In genomic region chrX:155534800-155535199, GRCh38 we compare ENCODE assay signal across 22 cellular contexts.
DNase-seq lines count a peak whose midpoint lies in the region; FAIRE-seq and TF ChIP-seq lines count a peak whose summit lies in the region.
"Had no signal": no experiment of that assay in that cellular context is flagged by ENCODE, and none has a peak within 500 bp of the region (broad histone marks: within the 10 kb centered on the region; RNA-seq: fewer than 3 reads in every experiment).

No MANE protein-coding gene starts in this region.

- no peak overlapping the region for H3K4ac ChIP-seq in H1 (replicated peaks; ENCODE audit: insufficient read length, low read depth, low read length)

- H2BK20ac ChIP-seq in H1 (ENCODE audit: low read length), result no peak overlapping the region

- H3K4me1 ChIP-seq in Karpas-422 (ENCODE audit: low read length) (no peaks in the 10 kb centered on the region), H1 (replicated peaks in 1 of 4; ENCODE audit: control insufficient read depth in 3 of 4, insufficient read depth in 4 of 4, low read length in 3 of 4) (no peaks in the 10 kb centered on the region), thyroid gland (no peaks in the 10 kb centered on the region)
- H3K4me1 ChIP-seq: SJSA1 had no signal

- no peaks in the 10 kb centered on the region for H3K79me1 ChIP-seq in H1 (ENCODE audit: low read depth, low read length)

- no peak for TF ChIP-seq EP300 in H1 (IDR thresholded peaks at IDR 0.05; ENCODE audit: borderline replicate concordance in 1 of 2, low read depth in 2 of 2, low read length in 2 of 2)

- H3K79me2 ChIP-seq in Karpas-422 (ENCODE audit: low read length) (no peaks in the 10 kb centered on the region), H1 (ENCODE audit: control insufficient read depth in 1 of 2, insufficient read depth in 2 of 2, low read length in 2 of 2) (no peaks in the 10 kb centered on the region)

- CTCF ChIA-PET in H1 (lab: Charles Lee; ENCODE audit: partially characterized antibody), result no interaction called here

- no peaks in the 10 kb centered on the region for H4K20me1 ChIP-seq in Karpas-422 (ENCODE audit: insufficient read depth, low read depth, low read length)
- H4K20me1 ChIP-seq in H1 (replicated peaks in 1 of 2; ENCODE audit: control insufficient read depth in 1 of 2, insufficient read depth in 2 of 2, low read length in 2 of 2), result no peaks in the 10 kb centered on the region

- no peak overlapping the region for H3K23ac ChIP-seq in H1 (ENCODE audit: insufficient read length)

- H3K23me2 ChIP-seq in H1 (ENCODE audit: low read depth, low read length), result no peaks in the 10 kb centered on the region

- no peak overlapping the region for H2BK5ac ChIP-seq in H1 (ENCODE audit: low read depth, low read length)

- H3K18ac ChIP-seq in H1 (ENCODE audit: extremely low read depth, low read length), result no peak overlapping the region

- H2AFZ ChIP-seq in Karpas-422 (ENCODE audit: low read length), result no peak overlapping the region
- H2AFZ ChIP-seq in H1 (ENCODE audit: low read length), result no peak overlapping the region
- H2AFZ ChIP-seq: PC-9 had no signal

- H3K27me3 ChIP-seq in Karpas-422 (ENCODE audit: low read length) (no peaks in the 10 kb centered on the region), H1 (replicated peaks in 1 of 4; ENCODE audit: control insufficient read depth in 3 of 4, extremely low read depth in 1 of 4, insufficient read depth in 3 of 4, low read length in 3 of 4) (no peaks in the 10 kb centered on the region), thyroid gland (no peaks in the 10 kb centered on the region)
- H3K27me3 ChIP-seq: SJSA1 had no signal

- no peak overlapping the region for H4K5ac ChIP-seq in H1 (ENCODE audit: insufficient read length, low read depth, low read length)

- FAIRE-seq in H1 (lab: Jason Lieb, UNC), result no peak
- FAIRE-seq: GM12892, small intestine had no signal

- H3K14ac ChIP-seq in H1 (ENCODE audit: insufficient read length), result no peak overlapping the region

- no peak overlapping the region for H2BK15ac ChIP-seq in H1 (ENCODE audit: low read length)

- intact Hi-C loops in thyroid gland (cut with DNase I), result no loop called here

- peak; percentile 49 to 50; a peak in 3 of 4 replicates for TF ChIP-seq RAD21 in H1 (IDR thresholded peaks at IDR 0.05 in 1 of 2, conservative IDR thresholded peaks at IDR 0.05 in 1 of 2; ENCODE audit: low read depth in 2 of 2, low read length in 2 of 2)

- POLR2A ChIA-PET in H1 (lab: Charles Lee; ENCODE audit: partially characterized antibody), result no interaction called here

- H3K9me3 ChIP-seq in Karpas-422 (ENCODE audit: low read length) (no peaks in the 10 kb centered on the region; the same call in 1 of the 2 replicates), H1 (ENCODE audit: insufficient read depth in 2 of 2, low read depth in 1 of 2, low read length in 1 of 2) (no peaks in the 10 kb centered on the region), thyroid gland (no peaks in the 10 kb centered on the region)
- H3K9me3 ChIP-seq: SJSA1 had no signal

- no peak for TF ChIP-seq CTCF in GM12865 (IDR thresholded peaks at IDR 0.05; ENCODE audit: insufficient read depth, low read depth, low read length, missing control alignments)
- TF ChIP-seq CTCF in H1 (IDR thresholded peaks at IDR 0.05; ENCODE audit: control extremely low read depth in 1 of 3, insufficient read depth in 1 of 3, low read depth in 1 of 3, low read length in 3 of 3), result peak in 2 of 3 experiments; percentile 8 to 47; a peak in 3 of 4 replicates
- TF ChIP-seq CTCF in thyroid gland (IDR thresholded peaks at IDR 0.05), result no peak

- DNase-seq in GM12865 (ENCODE audit: low read depth) (peak; percentile 0), Karpas-422 (peak; percentile 50), RKO (ENCODE audit: low spot score) (peak; percentile 16), H1 (ENCODE audit: low read depth in 1 of 2, low spot score in 2 of 2) (no peak), SW 1271 (lab: John Stamatoyannopoulos, UW) (no peak), thyroid gland (no peak), medulla oblongata (ENCODE audit: extremely low spot score) (no peak)
- DNase-seq: activated CD4-positive, alpha-beta T cell treated with anti-CD3 and anti-CD28 coated beads for 1 hour; activated T-cell treated with anti-CD3 and anti-CD28 coated beads, Interleukin-2, amount 50 U/mL, for 72 hours; anterior cingulate cortex; CD4-positive, alpha-beta memory T cell; DMS153; head of caudate nucleus; left cardiac atrium; naive B cell; NCI-H1694; occipital lobe; PC-9; small intestine; stimulated activated naive B cell treated with anti-CD40 and anti-IgM and Interleukin-4, amounts not matched to agents 10 μg/mL and 1 μg/mL and 100 μg/mL, for 72 hours had no signal

- H2BK12ac ChIP-seq in H1 (ENCODE audit: low read depth, low read length), result no peak overlapping the region

- no peak overlapping the region for H3K4me2 ChIP-seq in Karpas-422 (ENCODE audit: low read depth, low read length, poor library complexity, severe bottlenecking)
- no peak overlapping the region for H3K4me2 ChIP-seq in H1 (ENCODE audit: insufficient read depth in 1 of 2, low read depth in 2 of 2, low read length in 2 of 2)
- H3K4me2 ChIP-seq: PC-9 had no signal

- H3K36me3 ChIP-seq in Karpas-422 (ENCODE audit: insufficient read depth, low read length) (no peaks in the 10 kb centered on the region), H1 (ENCODE audit: control insufficient read depth in 2 of 4, insufficient read depth in 4 of 4, low read length in 3 of 4) (no peaks in the 10 kb centered on the region), thyroid gland (no peaks in the 10 kb centered on the region)
- H3K36me3 ChIP-seq: SJSA1 had no signal

- no peaks in the 10 kb centered on the region for H3K9me2 ChIP-seq in Karpas-422 (replicated peaks; ENCODE audit: insufficient read depth, low read length)

- TF ChIP-seq POLR2A in H1 (IDR thresholded peaks at IDR 0.05; ENCODE audit: control extremely low read depth in 1 of 2, low read depth in 2 of 2, low read length in 2 of 2), result no peak
- no peak for TF ChIP-seq POLR2A in thyroid gland (IDR thresholded peaks at IDR 0.05)

- no peak overlapping the region for H2BK120ac ChIP-seq in H1 (replicated peaks; ENCODE audit: low read depth, low read length)

- H4K91ac ChIP-seq in H1 (replicated peaks; ENCODE audit: insufficient read length, low read length), result no peak overlapping the region

- H2AK5ac ChIP-seq in H1 (ENCODE audit: low read depth, low read length), result no peak overlapping the region

- H3K56ac ChIP-seq in H1 (replicated peaks; ENCODE audit: insufficient read length, low read depth, low read length), result no peak overlapping the region

- no peak overlapping the region for H3K4me3 ChIP-seq in GM12865 (ENCODE audit: low read depth, low read length)
- no peak overlapping the region for H3K4me3 ChIP-seq in Karpas-422 (ENCODE audit: low read length)
- no peak overlapping the region for H3K4me3 ChIP-seq in H1 (ENCODE audit: extremely low read depth in 1 of 4, insufficient read depth in 2 of 4, low read depth in 3 of 4, low read length in 4 of 4)
- no peak overlapping the region for H3K4me3 ChIP-seq in thyroid gland (replicated peaks in 1 of 3)
- H3K4me3 ChIP-seq: PC-9, SJSA1 had no signal

- H3K27ac ChIP-seq in Karpas-422 (ENCODE audit: low read length) (no peak overlapping the region), H1 (ENCODE audit: low read depth, low read length) (no peak overlapping the region), thyroid gland (no peak overlapping the region)
- H3K27ac ChIP-seq: PC-9, SJSA1 had no signal

- H4K8ac ChIP-seq in H1 (ENCODE audit: extremely low read depth, insufficient read depth, low read length), result no peak overlapping the region

- H3K9ac ChIP-seq in Karpas-422 (ENCODE audit: low read length) (no peak overlapping the region), H1 (replicated peaks in 1 of 4; ENCODE audit: extremely low read depth in 1 of 4, low read depth in 3 of 4, low read length in 3 of 4) (no peak overlapping the region)

TF ChIP-seq in H1, 55 proteins besides CTCF, POLR2A, EP300 and RAD21:
- TF ChIP-seq SIN3A (conservative IDR thresholded peaks at IDR 0.05 in 1 of 2, IDR thresholded peaks at IDR 0.05 in 1 of 2; ENCODE audit: low read depth in 1 of 2, low read length in 2 of 2), result no peak
- no peak for TF ChIP-seq JUN (IDR thresholded peaks at IDR 0.05; ENCODE audit: low read depth, low read length)
- TF ChIP-seq BACH1 (IDR thresholded peaks at IDR 0.05; ENCODE audit: low read length), result no peak
- no peak for TF ChIP-seq CREB1 (IDR thresholded peaks at IDR 0.05)

Comparison
In these comparisons a context has a peak if more than half of its experiments do, and no peak if none do; other contexts are left out.
1. DNase-seq: peak in GM12865 (single experiment), Karpas-422 (single experiment) and RKO (single experiment); none in H1 (0 of 2), SW 1271 (0 of 2), thyroid gland (0 of 2) and medulla oblongata (single experiment).
2. CTCF ChIP-seq: peak in H1 (2 of 3); none in GM12865 (single experiment) and thyroid gland (0 of 6).